In the genomic region with DNA sequence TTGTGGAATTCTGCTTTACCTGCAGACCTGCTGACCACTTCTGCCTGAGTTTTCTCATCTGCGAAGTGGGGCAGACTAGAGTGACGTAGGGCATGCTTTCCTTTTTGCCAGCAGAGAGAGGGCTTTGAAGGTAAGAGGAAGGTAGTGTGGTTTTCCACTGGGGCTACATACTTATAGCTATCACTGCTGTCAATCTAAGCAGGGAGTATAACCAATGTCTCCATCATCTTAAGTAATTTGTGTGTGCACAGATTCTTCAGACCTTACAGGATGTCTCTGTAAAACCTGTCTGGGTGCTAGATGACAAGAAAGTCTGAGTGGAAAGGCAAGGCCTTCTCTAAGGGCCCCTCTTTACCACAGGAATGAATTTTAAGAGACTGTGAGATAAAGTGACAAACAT, we compare ENCODE assay signal across 18 cellular contexts.
DNase-seq lines count a peak whose midpoint lies in the region; ATAC-seq, FAIRE-seq and TF ChIP-seq lines count a peak whose summit lies in the region.
"Had no signal": no experiment of that assay in that cellular context is flagged by ENCODE, and none has a peak within 500 bp of the region (broad histone marks: within the 10 kb centered on the region; RNA-seq: fewer than 3 reads in every experiment).

No MANE protein-coding gene starts in this region.

- H3K9ac ChIP-seq in astrocyte (ENCODE audit: low read length) = no peak overlapping the region

- peak; percentile 88 for ATAC-seq in T-helper 17 cell
- no peak for ATAC-seq in stimulated activated effector memory CD8-positive, alpha-beta T cell treated with anti-CD3 and anti-CD28 coated beads, Interleukin-12 subunit alpha, Interleukin-12 subunit beta, amount 100 ng/mL, for 72 hours
- ATAC-seq: A549, GM12878 had no signal

- no peaks in the 10 kb centered on the region for H3K27me3 ChIP-seq in astrocyte (ENCODE audit: insufficient read depth, low read length)

- H4K20me1 ChIP-seq in astrocyte (ENCODE audit: insufficient read depth, low read length) = no peaks in the 10 kb centered on the region

- H3K36me3 Mint-ChIP-seq in activated naive CD4-positive, alpha-beta T cell treated with anti-CD3 and anti-CD28 coated beads for 36 hours (ENCODE audit: low read depth) = peaks cover 7% of the 10 kb centered on the region
- H3K36me3 Mint-ChIP-seq in T-helper 17 cell (ENCODE audit: low read depth) = no peaks in the 10 kb centered on the region
- H3K36me3 Mint-ChIP-seq in astrocyte (ENCODE audit: low read depth, unreplicated experiment) = peaks cover 2% of the 10 kb centered on the region
- peaks cover 21% of the 10 kb centered on the region for H3K36me3 Mint-ChIP-seq in stimulated activated naive CD8-positive, alpha-beta T cell treated with anti-CD3 and anti-CD28 coated beads, Interleukin-15, Interleukin-2, amounts not matched to agents 100 ng/mL and 50 ng/mL, for 24 hours (ENCODE audit: low read depth)
- H3K36me3 Mint-ChIP-seq in stimulated activated effector memory CD8-positive, alpha-beta T cell treated with anti-CD3 and anti-CD28 coated beads, Interleukin-12 subunit alpha, Interleukin-12 subunit beta, amount 100 ng/mL, for 72 hours = no peaks in the 10 kb centered on the region

- no peaks in the 10 kb centered on the region for H3K27me3 Mint-ChIP-seq in activated naive CD4-positive, alpha-beta T cell treated with anti-CD3 and anti-CD28 coated beads for 36 hours (ENCODE audit: low read depth)
- H3K27me3 Mint-ChIP-seq in T-helper 17 cell (no peaks in the 10 kb centered on the region), astrocyte (ENCODE audit: low read depth, unreplicated experiment) (no peaks in the 10 kb centered on the region)
- H3K27me3 Mint-ChIP-seq in stimulated activated naive CD8-positive, alpha-beta T cell treated with anti-CD3 and anti-CD28 coated beads, Interleukin-15, Interleukin-2, amounts not matched to agents 100 ng/mL and 50 ng/mL, for 24 hours = no peaks in the 10 kb centered on the region

- TF ChIP-seq CTCF in astrocyte (IDR thresholded peaks at IDR 0.05; ENCODE audit: insufficient read depth, low read depth, low read length) = no peak
- TF ChIP-seq CTCF in GM20000 (IDR thresholded peaks at IDR 0.05; ENCODE audit: extremely low read depth, missing control alignments) = no peak

- H3K4me2 ChIP-seq in astrocyte (ENCODE audit: low read length) = no peak overlapping the region
- H3K4me2 ChIP-seq: A549 had no signal

- no peaks in the 10 kb centered on the region for H3K4me1 ChIP-seq in astrocyte (ENCODE audit: insufficient read depth, low read length)
- H3K4me1 ChIP-seq: A549, HAP-1 had no signal

- no peak for DNase-seq in activated naive CD4-positive, alpha-beta T cell treated with anti-CD3 and anti-CD28 coated beads for 36 hours
- DNase-seq in activated naive CD4-positive, alpha-beta T cell treated with anti-CD3 and anti-CD28 coated beads, Interleukin-2, amount 50 U/mL, for 16 hours = no peak
- DNase-seq in T-helper 17 cell (no peak), astrocyte (ENCODE audit: low read depth) (no peak), GM20000 (ENCODE audit: low spot score) (no peak), hippocampal formation (lab: John Stamatoyannopoulos, UW) (no peak)
- no peak for DNase-seq in stimulated activated effector memory CD8-positive, alpha-beta T cell treated with anti-CD3 and anti-CD28 coated beads, Interleukin-12 subunit alpha, Interleukin-12 subunit beta, amount 100 ng/mL, for 72 hours (ENCODE audit: low spot score in 2 of 2)
- DNase-seq: DMS79, Karpas-422, MM.1S, NCI-H2029, NCI-H510A treated with DMSO at 0.1 percent for 48 hours had no signal

- peak overlapping the region; percentile 68 for H3K27ac Mint-ChIP-seq in activated naive CD4-positive, alpha-beta T cell treated with anti-CD3 and anti-CD28 coated beads for 36 hours
- H3K27ac Mint-ChIP-seq in T-helper 17 cell (peak overlapping the region; percentile 64), astrocyte (ENCODE audit: unreplicated experiment) (peak overlapping the region; percentile 37)
- peak overlapping the region; percentile 87 for H3K27ac Mint-ChIP-seq in stimulated activated naive CD8-positive, alpha-beta T cell treated with anti-CD3 and anti-CD28 coated beads, Interleukin-15, Interleukin-2, amounts not matched to agents 100 ng/mL and 50 ng/mL, for 24 hours
- no peak overlapping the region for H3K27ac Mint-ChIP-seq in stimulated activated effector memory CD8-positive, alpha-beta T cell treated with anti-CD3 and anti-CD28 coated beads, Interleukin-12 subunit alpha, Interleukin-12 subunit beta, amount 100 ng/mL, for 72 hours

- H3K4me3 Mint-ChIP-seq in activated naive CD4-positive, alpha-beta T cell treated with anti-CD3 and anti-CD28 coated beads for 36 hours = no peak overlapping the region
- H3K4me3 Mint-ChIP-seq in T-helper 17 cell = no peak overlapping the region
- no peak overlapping the region for H3K4me3 Mint-ChIP-seq in astrocyte (ENCODE audit: unreplicated experiment)
- H3K4me3 Mint-ChIP-seq in stimulated activated naive CD8-positive, alpha-beta T cell treated with anti-CD3 and anti-CD28 coated beads, Interleukin-15, Interleukin-2, amounts not matched to agents 100 ng/mL and 50 ng/mL, for 24 hours = no peak overlapping the region
- H3K4me3 Mint-ChIP-seq in stimulated activated effector memory CD8-positive, alpha-beta T cell treated with anti-CD3 and anti-CD28 coated beads, Interleukin-12 subunit alpha, Interleukin-12 subunit beta, amount 100 ng/mL, for 72 hours = no peak overlapping the region

- intact Hi-C loops in activated naive CD4-positive, alpha-beta T cell treated with anti-CD3 and anti-CD28 coated beads for 36 hours (cut with micrococcal nuclease) = no loop called here

- no peaks in the 10 kb centered on the region for H3K36me3 ChIP-seq in astrocyte (ENCODE audit: insufficient read depth, low read length)
- H3K36me3 ChIP-seq: HAP-1 had no signal

- FAIRE-seq in astrocyte (lab: Jason Lieb, UNC) = no peak
- FAIRE-seq: A549, GM12878, GM18507 had no signal

- peaks cover 69% of the 10 kb centered on the region for H3K4me1 Mint-ChIP-seq in activated naive CD4-positive, alpha-beta T cell treated with anti-CD3 and anti-CD28 coated beads for 36 hours (ENCODE audit: low read depth)
- H3K4me1 Mint-ChIP-seq in T-helper 17 cell (peaks cover 34% of the 10 kb centered on the region), astrocyte (ENCODE audit: low read depth, unreplicated experiment) (peaks cover 26% of the 10 kb centered on the region)
- peaks cover 83% of the 10 kb centered on the region for H3K4me1 Mint-ChIP-seq in stimulated activated naive CD8-positive, alpha-beta T cell treated with anti-CD3 and anti-CD28 coated beads, Interleukin-15, Interleukin-2, amounts not matched to agents 100 ng/mL and 50 ng/mL, for 24 hours (ENCODE audit: low read depth)
- peaks cover 51% of the 10 kb centered on the region for H3K4me1 Mint-ChIP-seq in stimulated activated effector memory CD8-positive, alpha-beta T cell treated with anti-CD3 and anti-CD28 coated beads, Interleukin-12 subunit alpha, Interleukin-12 subunit beta, amount 100 ng/mL, for 72 hours

- no peak overlapping the region for H3K4me3 ChIP-seq in astrocyte (ENCODE audit: insufficient read depth, low read depth, low read length)
- H3K4me3 ChIP-seq: A549, GM12878, HAP-1 had no signal

- H3K27ac ChIP-seq in astrocyte (ENCODE audit: low read depth, low read length) = no peak overlapping the region
- H3K27ac ChIP-seq: A549, C4-2B had no signal

- H3K9me3 ChIP-seq in T-helper 17 cell (ENCODE audit: control insufficient read depth, low read length, poor library complexity, severe bottlenecking) (no peaks in the 10 kb centered on the region), astrocyte (ENCODE audit: insufficient read depth, low read depth, low read length) (no peaks in the 10 kb centered on the region)

- H3K79me2 ChIP-seq in astrocyte (ENCODE audit: insufficient read depth, low read length) = no peaks in the 10 kb centered on the region

- peaks cover 11% of the 10 kb centered on the region for H3K9me3 Mint-ChIP-seq in activated naive CD4-positive, alpha-beta T cell treated with anti-CD3 and anti-CD28 coated beads for 36 hours
- H3K9me3 Mint-ChIP-seq in astrocyte (ENCODE audit: unreplicated experiment) = peaks cover 3% of the 10 kb centered on the region
- peaks cover 18% of the 10 kb centered on the region for H3K9me3 Mint-ChIP-seq in stimulated activated naive CD8-positive, alpha-beta T cell treated with anti-CD3 and anti-CD28 coated beads, Interleukin-15, Interleukin-2, amounts not matched to agents 100 ng/mL and 50 ng/mL, for 24 hours
- peaks cover 6% of the 10 kb centered on the region for H3K9me3 Mint-ChIP-seq in stimulated activated effector memory CD8-positive, alpha-beta T cell treated with anti-CD3 and anti-CD28 coated beads, Interleukin-12 subunit alpha, Interleukin-12 subunit beta, amount 100 ng/mL, for 72 hours

- CTCF ChIA-PET in activated naive CD4-positive, alpha-beta T cell treated with anti-CD3 and anti-CD28 coated beads for 36 hours (lab: Charles Lee) = interaction anchor here (1.2 kb wide), 1 partner anchor 146 kb away, joined by 4 read pairs; no protein-coding TSS in a partner anchor

- H2AFZ ChIP-seq in astrocyte (ENCODE audit: low read depth, low read length) = no peak overlapping the region
